In genomic region chr1:11799896-11800295, GRCh38 we compare ENCODE assay signal across 23 cellular contexts. TPM values are rescaled to one million over a fixed set of nuclear protein-coding genes. Genes with fewer than 3 reads are reported as not detected.
DNase-seq lines count a peak whose midpoint lies in the region; ATAC-seq and TF ChIP-seq lines count a peak whose summit lies in the region.
"Had no signal": no experiment of that assay in that cellular context is flagged by ENCODE, and none has a peak within 500 bp of the region (broad histone marks: within the 10 kb centered on the region; RNA-seq: fewer than 3 reads in every experiment).

No MANE protein-coding gene starts in this region.

- intact Hi-C loops in heart left ventricle (cut with DNase I) (loop anchor here in 5 of 10 donors (5.0 to 10.0 kb wide), 3 partner anchors 63 to 525 kb away; partner anchors contain the start of genes AGTRAP (in 5 of the 5) and UBIAD1 (in 1 of the 5)), cardiac septum (cut with DNase I) (loop anchor here (5.0 kb wide), 1 partner anchor 63 kb away; the partner anchor contains the start of gene AGTRAP), mucosa of descending colon (cut with DNase I, micrococcal nuclease) (no loop called here)

- TF ChIP-seq EP300 in upper lobe of left lung (IDR thresholded peaks at IDR 0.05): no peak

- no peak overlapping the region for H3K14ac ChIP-seq in neuronal stem cell (ENCODE audit: low read length)

- no peak overlapping the region for H3K18ac ChIP-seq in neuronal stem cell (ENCODE audit: low read length)

- no peak overlapping the region for H2BK15ac ChIP-seq in neuronal stem cell (ENCODE audit: low read length)

- peaks cover 22 to 93% (median 70%) of the 10 kb centered on the region in 12 donors for H3K4me1 ChIP-seq in heart left ventricle
- peaks cover 15 to 22% of the 10 kb centered on the region in 2 donors for H3K4me1 ChIP-seq in neuronal stem cell (ENCODE audit: control insufficient read depth in 2 of 2, insufficient read depth in 1 of 2, low read depth in 1 of 2, low read length in 2 of 2)
- H3K4me1 ChIP-seq in upper lobe of left lung: peaks cover 47 to 62% (median 54%) of the 10 kb centered on the region in 4 donors
- H3K4me1 ChIP-seq in mucosa of descending colon (ENCODE audit: low read depth): peaks cover 27% of the 10 kb centered on the region

- H3K4me3 ChIP-seq in heart left ventricle (no peak overlapping the region), coronary artery (no peak overlapping the region), neuronal stem cell (ENCODE audit: low read length in 2 of 2) (no peak overlapping the region), upper lobe of left lung (no peak overlapping the region), mucosa of descending colon (no peak overlapping the region)
- H3K4me3 ChIP-seq: BLaER1 treated with 17β-estradiol and CSF1 and Interleukin-3, amounts not matched to agents 10 nM and 100 nM; GM12878; MG63 had no signal

- ATAC-seq in heart left ventricle: no peak
- ATAC-seq in upper lobe of left lung (ENCODE audit: low FRiP score in 2 of 2): no peak
- no peak for ATAC-seq in GM18505 (IDR thresholded peaks at IDR 0.05; ENCODE audit: unreplicated experiment)
- ATAC-seq in mucosa of descending colon: no peak
- ATAC-seq: GM12878 had no signal

- peak overlapping the region; percentile 47 for H3K23ac ChIP-seq in neuronal stem cell (ENCODE audit: low read depth, low read length, poor library complexity)

- H3K79me1 ChIP-seq in neuronal stem cell (ENCODE audit: low read depth, low read length): peaks cover 2% of the 10 kb centered on the region

- H3K4ac ChIP-seq in neuronal stem cell (ENCODE audit: low read length): no peak overlapping the region

- no peak for TF ChIP-seq CTCF in heart left ventricle (IDR thresholded peaks at IDR 0.05)
- no peak for TF ChIP-seq CTCF in coronary artery (IDR thresholded peaks at IDR 0.05)
- TF ChIP-seq CTCF in upper lobe of left lung (IDR thresholded peaks at IDR 0.05): no peak
- TF ChIP-seq CTCF in mucosa of descending colon (IDR thresholded peaks at IDR 0.05): no peak

- H2BK120ac ChIP-seq in neuronal stem cell (ENCODE audit: low read depth, low read length): no peak overlapping the region

- H3K27me3 ChIP-seq in heart left ventricle (no peaks in the 10 kb centered on the region), neuronal stem cell (ENCODE audit: control insufficient read depth in 3 of 3, insufficient read depth in 3 of 3, low read depth in 1 of 3, low read length in 3 of 3) (no peaks in the 10 kb centered on the region), upper lobe of left lung (no peaks in the 10 kb centered on the region)
- H3K27me3 ChIP-seq: BLaER1 treated with 17β-estradiol and CSF1 and Interleukin-3, amounts not matched to agents 10 nM and 100 nM; MG63 had no signal

- DNase-seq in heart left ventricle: no peak
- DNase-seq in cardiac septum (ENCODE audit: low spot score): no peak
- peak; percentile 36 for DNase-seq in coronary artery (ENCODE audit: low spot score)
- no peak for DNase-seq in neuronal stem cell (ENCODE audit: low spot score)
- DNase-seq in upper lobe of left lung: no peak
- DNase-seq in mucosa of descending colon: no peak
- DNase-seq: 8988T; CD4-positive, alpha-beta memory T cell; DND-41; H7; MG63; NCI-H1048; NCI-H1417 treated with DMSO at 0.1 percent for 48 hours; NCI-H187 treated with DMSO at 0.1 percent for 48 hours; NCI-H2107; NCI-H446 treated with DMSO at 0.1 percent for 48 hours; NCI-H526 treated with DMSO at 0.1 percent for 48 hours; OCI-M1; SHP77 had no signal

- TF ChIP-seq POLR2A in heart left ventricle (IDR thresholded peaks at IDR 0.05): no peak
- TF ChIP-seq POLR2A in upper lobe of left lung (IDR thresholded peaks at IDR 0.05): no peak
- no peak for TF ChIP-seq POLR2A in GM18505 (IDR thresholded peaks at IDR 0.05; ENCODE audit: borderline replicate concordance, extremely low read depth, insufficient read depth, insufficient read length)

- no peak overlapping the region for H2BK12ac ChIP-seq in neuronal stem cell (ENCODE audit: low read length)

- H3K27ac ChIP-seq in heart left ventricle (peak overlapping the region in 9 of 12 donors; percentile 44 to 100 (median 99)), coronary artery (no peak overlapping the region), neuronal stem cell (replicated peaks; ENCODE audit: low read length) (no peak overlapping the region), upper lobe of left lung (peak overlapping the region in 3 of 4 donors; percentile 8 to 50 (median 48))
- H3K27ac ChIP-seq: BLaER1 treated with 17β-estradiol and CSF1 and Interleukin-3, amounts not matched to agents 10 nM and 100 nM had no signal

- H3K9me3 ChIP-seq in heart left ventricle (no peaks in the 10 kb centered on the region), neuronal stem cell (replicated peaks in 1 of 2; ENCODE audit: control insufficient read depth in 2 of 2, insufficient read depth in 1 of 2, low read depth in 1 of 2, low read length in 2 of 2) (no peaks in the 10 kb centered on the region), upper lobe of left lung (no peaks in the 10 kb centered on the region), mucosa of descending colon (no peaks in the 10 kb centered on the region)
- H3K9me3 ChIP-seq: BLaER1 treated with 17β-estradiol and CSF1 and Interleukin-3, amounts not matched to agents 10 nM and 100 nM; MG63 had no signal

- H2AK5ac ChIP-seq in neuronal stem cell (ENCODE audit: low read depth, low read length): no peak overlapping the region

- no peak overlapping the region for H3K4me2 ChIP-seq in neuronal stem cell (ENCODE audit: insufficient read depth, low read length, poor library complexity, severe bottlenecking)

- no peak overlapping the region for H2BK5ac ChIP-seq in neuronal stem cell (ENCODE audit: low read length)

- H2AFZ ChIP-seq in neuronal stem cell (ENCODE audit: low read length): no peak overlapping the region

- H4K91ac ChIP-seq in neuronal stem cell (ENCODE audit: low read depth, low read length, poor library complexity): no peak overlapping the region

- H3K36me3 ChIP-seq in heart left ventricle (peaks cover 0 to 69% (median 48%) of the 10 kb centered on the region in 9 donors), neuronal stem cell (replicated peaks in 1 of 2; ENCODE audit: control insufficient read depth in 2 of 2, insufficient read depth in 2 of 2, low read length in 2 of 2) (peaks cover 27 to 43% of the 10 kb centered on the region in 2 donors), upper lobe of left lung (peaks cover 24 to 62% (median 44%) of the 10 kb centered on the region in 4 donors), mucosa of descending colon (ENCODE audit: low read depth) (no peaks in the 10 kb centered on the region)
- H3K36me3 ChIP-seq: MG63 had no signal

- WGBS in heart left ventricle, 4 donors: 95 to 96% (median 95%) methylated on average over 9 of the region's 9 CpGs
- no CpG with 5 or more reads among the region's 9 CpGs for WGBS in neuronal stem cell (ENCODE audit: extremely low coverage in 2 of 2, insufficient read length in 2 of 2, insufficient replicate concordance in 1 of 2), 2 donors
- WGBS in upper lobe of left lung, 2 donors: 96 to 99% methylated on average over 9 of the region's 9 CpGs

- no peak overlapping the region for H4K8ac ChIP-seq in neuronal stem cell (ENCODE audit: low read depth, low read length)

- no peak overlapping the region for H3K9ac ChIP-seq in neuronal stem cell (ENCODE audit: low read depth, low read length, poor library complexity)
- H3K9ac ChIP-seq: BLaER1 treated with 17β-estradiol and CSF1 and Interleukin-3, amounts not matched to agents 10 nM and 100 nM had no signal

RNA-seq across cellular contexts. Expression of gene MTHFR, which starts 5.9 kb away (rescaled TPM):
- 10 to 100 TPM; 26.9 to 61.2 (median 38.1) TPM for total RNA-seq in heart left ventricle
- 10 to 100 TPM; 21.9 to 45.9 TPM for polyA plus RNA-seq in heart left ventricle
- 33.7 TPM for total RNA-seq in cardiac septum
- 7.3 TPM for polyA plus RNA-seq in neuronal stem cell (2013, experiment 1 of 2)
- 7.7 TPM for polyA plus RNA-seq in neuronal stem cell (2013, experiment 2 of 2)
- 100 to 1,000 TPM in 2 of 6 donors, 10 to 100 TPM in 4; 51.5 to 163 (median 58.2) TPM for total RNA-seq in upper lobe of left lung
- total RNA-seq in mucosa of descending colon: 10 to 100 TPM; 36.6 to 43.2 (median 42.5) TPM

RNA-seq across cellular contexts. Expression of gene CLCN6, which starts 6.1 kb away (rescaled TPM):
- total RNA-seq in heart left ventricle (10 to 100 TPM; 11.6 to 21.5 (median 17.2) TPM), cardiac septum (26.3 TPM), upper lobe of left lung (10 to 100 TPM; 21.6 to 96.4 (median 33.0) TPM), mucosa of descending colon (10 to 100 TPM; 20.8 to 29.7 (median 24.3) TPM)
- 10 to 100 TPM; 10.2 to 17.2 TPM for polyA plus RNA-seq in heart left ventricle
- 18.0 TPM for polyA plus RNA-seq in neuronal stem cell (2013, experiment 1 of 2)
- 18.2 TPM for polyA plus RNA-seq in neuronal stem cell (2013, experiment 2 of 2)

RNA-seq across cellular contexts. Expression of gene C1orf167, which starts 37.9 kb away (rescaled TPM):
- total RNA-seq in heart left ventricle (1 to 10 TPM; 1.5 to 7.6 (median 3.1) TPM), cardiac septum (2.3 TPM), upper lobe of left lung (10 to 100 TPM in 2 of 6 donors, 1 to 10 TPM in 4; 1.0 to 14.3 (median 8.8) TPM), mucosa of descending colon (under 1 TPM in 1 of 3 donors, not detected in 2; 0.60 TPM)
- 1 to 10 TPM; 4.1 to 4.9 TPM for polyA plus RNA-seq in heart left ventricle
- 0.77 TPM for polyA plus RNA-seq in neuronal stem cell (2013, experiment 1 of 2)
- polyA plus RNA-seq in neuronal stem cell (2013, experiment 2 of 2): 0.60 TPM
- total RNA-seq: CD4-positive, alpha-beta memory T cell; LHCN-M2 had no signal
- polyA plus RNA-seq: CD4-positive, alpha-beta memory T cell; GM12878 had no signal

RNA-seq across cellular contexts. Expression of gene NPPA, which starts 47.7 kb away (rescaled TPM):
- total RNA-seq in heart left ventricle: 1,000 to 10,000 TPM in 1 of 9 donors, 100 to 1,000 TPM in 8; 126 to 3,156 (median 279) TPM
- polyA plus RNA-seq in heart left ventricle: 1,000 to 10,000 TPM in 1 of 2 donors, 10 to 100 TPM in 1; 59.9 to 1,418 TPM
- 21,376 TPM for total RNA-seq in cardiac septum
- not detected for polyA plus RNA-seq in neuronal stem cell (2013, experiment 1 of 2)
- not detected for polyA plus RNA-seq in neuronal stem cell (2013, experiment 2 of 2)
- total RNA-seq in upper lobe of left lung: 1 to 10 TPM in 1 of 6 donors, not detected in 5; 3.1 TPM
- 1 to 10 TPM in 1 of 3 donors, under 1 TPM in 1, not detected in 1; 0.35 to 2.0 TPM for total RNA-seq in mucosa of descending colon
- total RNA-seq: CD4-positive, alpha-beta memory T cell; GM12878; H7; LHCN-M2 had no signal
- polyA plus RNA-seq: CD4-positive, alpha-beta memory T cell had no signal

RNA-seq across cellular contexts. Expression of gene NPPB, which starts 58.8 kb away (rescaled TPM):
- total RNA-seq in heart left ventricle: 1,000 to 10,000 TPM in 1 of 9 donors, 100 to 1,000 TPM in 4, 10 to 100 TPM in 4; 14.4 to 1,297 (median 252) TPM
- 1,000 to 10,000 TPM in 1 of 2 donors, 100 to 1,000 TPM in 1; 197 to 7,924 TPM for polyA plus RNA-seq in heart left ventricle
- 7,162 TPM for total RNA-seq in cardiac septum
- 5.4 TPM for polyA plus RNA-seq in neuronal stem cell (2013, experiment 1 of 2)
- 5.2 TPM for polyA plus RNA-seq in neuronal stem cell (2013, experiment 2 of 2)
- not detected for total RNA-seq in upper lobe of left lung
- total RNA-seq in mucosa of descending colon: not detected
- total RNA-seq: CD4-positive, alpha-beta memory T cell; GM12878; LHCN-M2 had no signal
- polyA plus RNA-seq: CD4-positive, alpha-beta memory T cell; GM12878 had no signal

Comparison
In these comparisons a context has a peak if more than half of its experiments do, and no peak if none do; other contexts are left out.
1. H3K27ac ChIP-seq: peak in heart left ventricle (9 of 12) and upper lobe of left lung (3 of 4); none in coronary artery (0 of 2) and neuronal stem cell (single experiment).